In the genomic region with DNA sequence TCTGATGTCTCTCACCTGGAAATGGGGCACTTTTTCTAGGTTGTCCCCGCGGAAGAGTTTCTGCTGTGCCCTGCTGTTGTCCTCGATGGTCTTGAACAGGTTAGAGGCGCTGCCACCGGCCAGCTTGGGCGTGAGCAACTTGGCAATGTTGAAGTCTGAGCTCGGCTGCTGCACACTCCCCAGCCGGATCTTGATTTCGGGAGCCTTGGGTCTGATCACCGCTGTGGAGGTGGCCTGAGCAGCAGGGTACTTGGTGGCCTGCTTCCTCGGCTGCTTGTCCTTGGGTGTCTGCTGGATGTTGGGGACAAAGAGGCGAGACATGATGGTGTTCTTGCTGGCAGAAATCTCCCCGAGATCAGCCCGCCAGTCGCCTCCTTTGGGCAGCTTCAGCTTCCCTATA, we compare ENCODE assay signal across 1 cellular context.
TF ChIP-seq lines count a peak whose summit lies in the region.

No MANE protein-coding gene starts in this region.

TF ChIP-seq in HepG2, 621 proteins besides CTCF, POLR2A, EP300 and RAD21:
- no peak for TF ChIP-seq TAF1 (CRISPR knock-in tag; IDR thresholded peaks at IDR 0.05)
- no peak for TF ChIP-seq ZNF124 (CRISPR knock-in tag; IDR thresholded peaks at IDR 0.05)
- no peak for TF ChIP-seq ZNF781 (CRISPR knock-in tag; IDR thresholded peaks at IDR 0.05; ENCODE audit: borderline replicate concordance, not compliant biosample characterization)
- no peak for TF ChIP-seq ZBTB25 (CRISPR knock-in tag; IDR thresholded peaks at IDR 0.05)
- no peak for TF ChIP-seq MIXL1 (CRISPR knock-in tag; IDR thresholded peaks at IDR 0.05)
- no peak for TF ChIP-seq ZMYM2 (CRISPR knock-in tag; IDR thresholded peaks at IDR 0.05)
- no peak for TF ChIP-seq ZNF414 (CRISPR knock-in tag; IDR thresholded peaks at IDR 0.05)
- no peak for TF ChIP-seq NFIC (IDR thresholded peaks at IDR 0.05; ENCODE audit: low read length)
- TF ChIP-seq ZIK1 (CRISPR knock-in tag; IDR thresholded peaks at IDR 0.05; ENCODE audit: borderline replicate concordance, low read depth) = no peak
- no peak for TF ChIP-seq HOXA9 (CRISPR knock-in tag; IDR thresholded peaks at IDR 0.05; ENCODE audit: borderline replicate concordance)
- TF ChIP-seq RFXAP (CRISPR knock-in tag; IDR thresholded peaks at IDR 0.05; ENCODE audit: borderline replicate concordance) = no peak
- TF ChIP-seq, protein P1, sequence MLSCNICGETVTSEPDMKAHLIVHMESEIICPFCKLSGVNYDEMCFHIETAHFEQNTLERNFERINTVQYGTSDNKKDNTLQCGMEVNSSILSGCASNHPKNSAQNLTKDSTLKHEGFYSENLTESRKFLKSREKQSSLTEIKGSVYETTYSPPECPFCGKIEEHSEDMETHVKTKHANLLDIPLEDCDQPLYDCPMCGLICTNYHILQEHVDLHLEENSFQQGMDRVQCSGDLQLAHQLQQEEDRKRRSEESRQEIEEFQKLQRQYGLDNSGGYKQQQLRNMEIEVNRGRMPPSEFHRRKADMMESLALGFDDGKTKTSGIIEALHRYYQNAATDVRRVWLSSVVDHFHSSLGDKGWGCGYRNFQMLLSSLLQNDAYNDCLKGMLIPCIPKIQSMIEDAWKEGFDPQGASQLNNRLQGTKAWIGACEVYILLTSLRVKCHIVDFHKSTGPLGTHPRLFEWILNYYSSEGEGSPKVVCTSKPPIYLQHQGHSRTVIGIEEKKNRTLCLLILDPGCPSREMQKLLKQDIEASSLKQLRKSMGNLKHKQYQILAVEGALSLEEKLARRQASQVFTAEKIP (CRISPR knock-in tag; IDR thresholded peaks at IDR 0.05; ENCODE audit: borderline replicate concordance) = no peak
